In genomic region chr17:29292071-29292991, GRCh38 we compare ENCODE assay signal across 8 cellular contexts. TPM values are rescaled to one million over a fixed set of nuclear protein-coding genes. Genes with fewer than 3 reads are reported as not detected.
A peak's percentile ranks its signal among the peaks of the same experiment; 100 is the strongest.
DNase-seq lines count a peak whose midpoint lies in the region; ATAC-seq, FAIRE-seq and TF ChIP-seq lines count a peak whose summit lies in the region.

No MANE protein-coding gene starts in this region.

- ATAC-seq in IMR-90 (ENCODE audit: low read depth) (peak; percentile 7), GM12878 (peak; percentile 1; the same call in 1 of the 3 replicates), HG03097 (IDR thresholded peaks at IDR 0.05; ENCODE audit: low FRiP score, unreplicated experiment) (no peak)

- peak overlapping the region; percentile 81 for H2AFZ ChIP-seq in IMR-90 (replicated peaks; ENCODE audit: low read length, poor library complexity)
- no peak overlapping the region; the same call in 1 of the 2 replicates for H2AFZ ChIP-seq in GM12878 (ENCODE audit: control insufficient read depth, low read depth, low read length)

- peak; percentile 53 for DNase-seq in ELF-1 (ENCODE audit: low read depth, low spot score)
- DNase-seq in IMR-90, result peak; percentile 15
- DNase-seq in T1000 (lab: John Stamatoyannopoulos, UW), result peak; percentile 16
- DNase-seq in GM12878 (ENCODE audit: low read depth, low spot score), result no peak
- no peak for DNase-seq in iPS DF 6.9 (ENCODE audit: low read depth, low spot score)
- peak; percentile 91 for DNase-seq in sigmoid colon
- DNase-seq in NCI-H2107 (lab: John Stamatoyannopoulos, UW), result no peak

- peak overlapping the region; percentile 92 for H3K23ac ChIP-seq in IMR-90 (ENCODE audit: low read depth, low read length)

- in situ Hi-C loops in IMR-90 (cut with MboI; ENCODE audit: low sequenced_read_pairs), result no loop called here
- in situ Hi-C loops in GM12878 (cut with MboI), result no loop called here

- no peaks in the 10 kb centered on the region for H3K9me3 ChIP-seq in IMR-90 (ENCODE audit: control insufficient read depth, insufficient read depth, low read length)
- no peaks in the 10 kb centered on the region for H3K9me3 ChIP-seq in GM12878 (replicated peaks; ENCODE audit: control insufficient read depth, insufficient read depth, low read length)
- no peaks in the 10 kb centered on the region for H3K9me3 ChIP-seq in iPS DF 6.9 (ENCODE audit: control insufficient read depth, insufficient read depth, low read length)
- no peaks in the 10 kb centered on the region for H3K9me3 ChIP-seq in sigmoid colon

- SMC1A ChIA-PET in GM12878 (lab: Charles Lee; ENCODE audit: uncharacterized antibody, unreplicated experiment), result interaction anchor here (0.6 to 3.4 kb wide), 6 partner anchors 41 to 168 kb away, joined by 3 to 58 read pairs (median 11); no protein-coding TSS in a partner anchor

- no peak for FAIRE-seq in GM12878 (lab: Jason Lieb, UNC)

- H3K9me1 ChIP-seq in IMR-90 (ENCODE audit: insufficient read depth, low read length), result peaks cover 3% of the 10 kb centered on the region; the same call in 1 of the 2 replicates

- no peak overlapping the region for H2BK120ac ChIP-seq in IMR-90 (ENCODE audit: low read depth, low read length)

- TF ChIP-seq RAD21 in IMR-90 (IDR thresholded peaks at IDR 0.05; ENCODE audit: low read length) (no peak), GM12878 (IDR thresholded peaks at IDR 0.05; ENCODE audit: insufficient read depth, low read depth, low read length) (no peak)

- peak overlapping the region; percentile 89 for H4K91ac ChIP-seq in IMR-90 (ENCODE audit: insufficient read depth, low read depth, low read length)

- 0% methylated on average over 5 of the region's 77 CpGs; no CpG with 5 or more reads in 1 of the 2 experiments for WGBS in IMR-90 (ENCODE audit: extremely low coverage in 2 of 2, insufficient read length in 1 of 2), 2 experiments
- WGBS in GM12878 (ENCODE audit: insufficient coverage, insufficient replicate concordance, low lambda C conversion rate, missing lambda C conversion rate), result 2% methylated on average over 28 of the region's 77 CpGs
- no CpG with 5 or more reads among the region's 77 CpGs for WGBS in iPS DF 6.9 (ENCODE audit: insufficient coverage, insufficient read length)
- 1 to 2% methylated on average over 77 of the region's 77 CpGs for WGBS in sigmoid colon, 2 donors

- POLR2A ChIA-PET in IMR-90 (lab: Charles Lee; ENCODE audit: unreplicated experiment) (interaction anchor here (0.6 to 0.7 kb wide), 2 partner anchors 724 to 1158 kb away, joined by 5 to 6 read pairs; no protein-coding TSS in a partner anchor), GM12878 (lab: Charles Lee) (interaction anchor here (0.6 to 2.3 kb wide), 13 partner anchors 9 to 756 kb away, joined by 3 to 9 read pairs (median 4); partner anchors contain the start of gene MYO18A)

- CTCF ChIA-PET in IMR-90 (lab: Yijun Ruan, JAX), result interaction anchor here (0.6 to 1.1 kb wide), 4 partner anchors 112 to 826 kb away, joined by 3 to 5 read pairs (median 3); partner anchors contain the start of gene MYO18A
- CTCF ChIA-PET in GM12878 (lab: Yijun Ruan, JAX), result interaction anchor here (0.7 to 5.0 kb wide), 14 partner anchors 11 to 719 kb away, joined by 3 to 93 read pairs (median 6); no protein-coding TSS in a partner anchor

- H2AK9ac ChIP-seq in IMR-90 (replicated peaks; ENCODE audit: low read depth, low read length, poor library complexity), result peak overlapping the region; percentile 100

- no peak overlapping the region for H2AK5ac ChIP-seq in IMR-90 (ENCODE audit: low read depth, low read length)

- H3K4me3 ChIP-seq in IMR-90 (ENCODE audit: insufficient read depth, low read depth, low read length), result peak overlapping the region; percentile 70
- peak overlapping the region; percentile 89 for H3K4me3 ChIP-seq in GM12878
- peak overlapping the region; percentile 94; the same call in 1 of the 2 replicates for H3K4me3 ChIP-seq in iPS DF 6.9 (ENCODE audit: low read length)
- H3K4me3 ChIP-seq in sigmoid colon, result peak overlapping the region; percentile 87 to 98 (median 92)

- BruUV-seq in IMR-90 (replicated peaks; lab: Mats Ljungman, UMichigan), result no TSS peak
- BruUV-seq in GM12878 (replicated peaks; lab: Mats Ljungman, UMichigan), result no TSS peak

- H3K27ac ChIP-seq in IMR-90 (ENCODE audit: insufficient read depth, low read length), result peak overlapping the region; percentile 87
- peak overlapping the region; percentile 73 for H3K27ac ChIP-seq in GM12878 (ENCODE audit: control insufficient read depth, insufficient read depth)
- H3K27ac ChIP-seq in iPS DF 6.9 (ENCODE audit: low read length), result no peak overlapping the region
- H3K27ac ChIP-seq in sigmoid colon, result peak overlapping the region; percentile 96 to 100 (median 100)

- H2BK15ac ChIP-seq in IMR-90 (ENCODE audit: low read depth, low read length), result no peak overlapping the region

- TF ChIP-seq EP300 in GM12878 (IDR thresholded peaks at IDR 0.05; ENCODE audit: borderline replicate concordance in 1 of 2, control insufficient read depth in 1 of 2, low read depth in 2 of 2, low read length in 2 of 2) (no peak), sigmoid colon (IDR thresholded peaks at IDR 0.05) (no peak)

- H3K9ac ChIP-seq in IMR-90 (ENCODE audit: low read depth, low read length) (peak overlapping the region; percentile 98), GM12878 (ENCODE audit: control insufficient read depth, insufficient read depth, low read length) (peak overlapping the region; percentile 92)

- H3K4me1 ChIP-seq in IMR-90 (ENCODE audit: control insufficient read depth, insufficient read depth, low read length), result peaks cover 2% of the 10 kb centered on the region; the same call in 1 of the 2 replicates
- peaks cover 2% of the 10 kb centered on the region; the same call in 1 of the 2 replicates for H3K4me1 ChIP-seq in GM12878 (ENCODE audit: control insufficient read depth, insufficient read depth, low read length)
- no peaks in the 10 kb centered on the region for H3K4me1 ChIP-seq in iPS DF 6.9 (ENCODE audit: control insufficient read depth, insufficient read depth, low read length)
- H3K4me1 ChIP-seq in sigmoid colon, result peaks cover 0 to 53% (median 45%) of the 10 kb centered on the region in 4 donors

- H3K36me3 ChIP-seq in IMR-90 (ENCODE audit: control insufficient read depth, insufficient read depth, low read length) (peaks cover 11% of the 10 kb centered on the region), GM12878 (ENCODE audit: control insufficient read depth in 2 of 2, insufficient read depth in 2 of 2, low read length in 1 of 2) (peaks cover 2 to 14% of the 10 kb centered on the region in 2 experiments), iPS DF 6.9 (ENCODE audit: control insufficient read depth, insufficient read depth, low read length) (peaks cover 2% of the 10 kb centered on the region; the same call in 1 of the 2 replicates), sigmoid colon (peaks cover 0 to 2% (median 0%) of the 10 kb centered on the region in 4 donors)

- peak overlapping the region; percentile 58 for H3K18ac ChIP-seq in IMR-90 (ENCODE audit: low read depth, low read length)

- H3K4me2 ChIP-seq in IMR-90 (ENCODE audit: low read depth, low read length) (peak overlapping the region; percentile 94), GM12878 (ENCODE audit: control insufficient read depth, insufficient read depth) (peak overlapping the region; percentile 83)

- no peak overlapping the region for H2BK20ac ChIP-seq in IMR-90 (ENCODE audit: low read depth, low read length)

- TF ChIP-seq CTCF in IMR-90 (conservative IDR thresholded peaks at IDR 0.05; ENCODE audit: low read depth, low read length) (no peak), GM12878 (IDR thresholded peaks at IDR 0.05 in 2 of 3, conservative IDR thresholded peaks at IDR 0.05 in 1 of 3; ENCODE audit: control insufficient read depth in 2 of 3, extremely low read depth in 1 of 3, insufficient read depth in 1 of 3, low read depth in 3 of 3, low read length in 3 of 3) (no peak), sigmoid colon (IDR thresholded peaks at IDR 0.05) (no peak)

- peaks cover 2 to 12% of the 10 kb centered on the region in 2 experiments; a peak in 2 of 4 replicates for H3K79me1 ChIP-seq in IMR-90 (ENCODE audit: low read depth in 1 of 2, low read length in 2 of 2)

- H3K4ac ChIP-seq in IMR-90 (ENCODE audit: low read depth, low read length), result peak overlapping the region; percentile 94

- TF ChIP-seq POLR2A in IMR-90 (IDR thresholded peaks at IDR 0.05; ENCODE audit: low read depth, low read length) (no peak; the same call in none of the 2 replicates), GM12878 (IDR thresholded peaks at IDR 0.05; ENCODE audit: low read depth, low read length) (peak; percentile 53; the same call in 1 of the 2 replicates), sigmoid colon (IDR thresholded peaks at IDR 0.05) (no peak)

- RAD21 ChIA-PET in GM12878 (lab: Charles Lee; ENCODE audit: unreplicated experiment), result interaction anchor here (0.7 to 3.6 kb wide), 6 partner anchors 40 to 565 kb away, joined by 3 to 71 read pairs (median 4); no protein-coding TSS in a partner anchor

- H4K20me1 ChIP-seq in IMR-90 (ENCODE audit: insufficient read depth, low read length) (peaks cover 62% of the 10 kb centered on the region), GM12878 (ENCODE audit: control insufficient read depth, insufficient read depth) (peaks cover 3% of the 10 kb centered on the region; the same call in 1 of the 2 replicates)

- peak overlapping the region; percentile 81 for H2BK5ac ChIP-seq in IMR-90 (ENCODE audit: low read depth, low read length, poor library complexity, severe bottlenecking)

- peaks cover 66% of the 10 kb centered on the region for H3K79me2 ChIP-seq in GM12878 (ENCODE audit: control insufficient read depth, insufficient read depth, low read length)

- peak overlapping the region; percentile 74 for H3K14ac ChIP-seq in IMR-90 (replicated peaks; ENCODE audit: low read depth, low read length)

- dilution Hi-C loops in IMR-90 (cut with HindIII; ENCODE audit: low sequenced_read_pairs, unreplicated experiment), result no loop called here

- H4K8ac ChIP-seq in IMR-90 (ENCODE audit: low read depth in 2 of 2, low read length in 2 of 2), result peak overlapping the region; percentile 14 to 88; a peak in 1 of 4 replicates

- intact Hi-C loops in IMR-90 (cut with micrococcal nuclease) (loop anchor here (5.0 kb wide), 1 partner anchor 65 kb away; no protein-coding TSS in a partner anchor), GM12878 (cut with micrococcal nuclease; ENCODE audit: unreplicated experiment) (loop anchor here (5.0 kb wide), 1 partner anchor 340 kb away; the partner anchor contains the start of gene PHF12), sigmoid colon (cut with DNase I) (loop anchor here (5.0 to 10.0 kb wide), 3 partner anchors 75 to 568 kb away; partner anchors contain the start of genes ABHD15, NEK8, TLCD1 and TP53I13)

- no peaks in the 10 kb centered on the region for H3K27me3 ChIP-seq in IMR-90 (ENCODE audit: control insufficient read depth, insufficient read depth, low read length)
- H3K27me3 ChIP-seq in GM12878 (replicated peaks in 1 of 2; ENCODE audit: control insufficient read depth in 2 of 2, insufficient read depth in 2 of 2, low read length in 1 of 2), result no peaks in the 10 kb centered on the region
- no peaks in the 10 kb centered on the region for H3K27me3 ChIP-seq in iPS DF 6.9 (ENCODE audit: control insufficient read depth, insufficient read depth, low read length)
- H3K27me3 ChIP-seq in sigmoid colon, result no peaks in the 10 kb centered on the region

- H4K5ac ChIP-seq in IMR-90 (ENCODE audit: low read depth, low read length), result no peak overlapping the region

- peak overlapping the region; percentile 82 for H3K56ac ChIP-seq in IMR-90 (ENCODE audit: extremely low read depth, insufficient read depth, low read length)

RNA-seq across cellular contexts. Expression of gene NUFIP2, which starts 1.6 kb away (rescaled TPM):
- 25.6 and 38.9 TPM in 2 replicates for total RNA-seq in IMR-90 (2012; rRNA removed)
- 7.8 and 8.9 TPM in 2 replicates for polyA plus RNA-seq in IMR-90 (2012; rRNA removed)
- 1.3 and 10.4 TPM in 2 replicates for polyA plus RNA-seq in IMR-90 (2012; cell fraction: cytosol; rRNA removed)
- 17.2 and 31.8 TPM in 2 replicates for polyA plus RNA-seq in IMR-90 (2012; cell fraction: nucleus; rRNA removed; ENCODE audit: low replicate concordance)
- total RNA-seq in GM12878 (2013; cell fraction: nucleolus; rRNA removed), result 111 and 118 TPM in 2 replicates
- 26.2 and 30.8 TPM in 2 replicates for total RNA-seq in GM12878 (2014; rRNA removed)
- 32.1 and 32.3 TPM in 2 replicates for total RNA-seq in GM12878 (2014; rRNA removed; fragmentation: Illumina TruSeq; extraction: Trizol)
- 31.1 and 32.7 TPM in 2 replicates for total RNA-seq in GM12878 (2021)
- 9.1 TPM for polyA plus RNA-seq in GM12878 (2011; ENCODE audit: low read depth)
- polyA plus RNA-seq in GM12878 (2011; rRNA removed), result 15.6 and 18.3 TPM in 2 replicates
- 8.7 and 13.4 TPM in 2 replicates for polyA plus RNA-seq in GM12878 (2011; cell fraction: cytosol; rRNA removed)
- 27.5 and 46.1 TPM in 2 replicates for polyA plus RNA-seq in GM12878 (2011; cell fraction: nucleus; rRNA removed)
- polyA plus RNA-seq in GM12878 (2012), result 14.4 and 15.8 TPM in 2 replicates
- polyA plus RNA-seq in GM12878 (2014; fragmentation: Illumina TruSeq; extraction: Trizol), result 25.4 and 31.1 TPM in 2 replicates
- polyA plus RNA-seq in GM12878 (2014; fragmentation: Nextera tagmentation; extraction: Ambion mirVana), result 1 to 10 TPM; 4.3 to 5.2 TPM
- 13.3 TPM in 2 replicates for polyA plus RNA-seq in GM12878 (2014; rRNA removed)
- 1 to 10 TPM; 3.7 to 5.1 TPM for polyA plus RNA-seq in GM12878 (2016; fragmentation: Nextera tagmentation; extraction: Ambion mirVana)
- 12.8 and 17.3 TPM in 2 replicates for polyA minus RNA-seq in GM12878 (2011; rRNA and poly(A)+ RNA removed)
- 13.4 and 22.1 TPM in 2 replicates for polyA minus RNA-seq in GM12878 (2011; cell fraction: cytosol; rRNA and poly(A)+ RNA removed)
- polyA minus RNA-seq in GM12878 (2011; cell fraction: nucleus; rRNA and poly(A)+ RNA removed), result 29.7 and 51.9 TPM in 2 replicates
- 10 to 100 TPM; 26.5 to 30.7 (median 27.4) TPM for total RNA-seq in sigmoid colon
- polyA plus RNA-seq in sigmoid colon, result 10 to 100 TPM in 1 of 3 donors, 1 to 10 TPM in 2; 6.6 to 14.1 (median 6.7) TPM

RNA-seq across cellular contexts. Expression of gene CRYBA1, which starts 45.7 kb away (rescaled TPM):
- not detected in 2 replicates for total RNA-seq in IMR-90 (2012; rRNA removed)
- not detected in 2 replicates for polyA plus RNA-seq in IMR-90 (2012; rRNA removed)
- 0.08 TPM in 1 of 2 replicates, not detected in the other for polyA plus RNA-seq in IMR-90 (2012; cell fraction: cytosol; rRNA removed)
- polyA plus RNA-seq in IMR-90 (2012; cell fraction: nucleus; rRNA removed; ENCODE audit: low replicate concordance), result not detected in 2 replicates
- total RNA-seq in GM12878 (2013; cell fraction: nucleolus; rRNA removed), result not detected in 2 replicates
- total RNA-seq in GM12878 (2014; rRNA removed), result not detected in 2 replicates
- not detected in 2 replicates for total RNA-seq in GM12878 (2014; rRNA removed; fragmentation: Illumina TruSeq; extraction: Trizol)
- total RNA-seq in GM12878 (2021), result not detected in 2 replicates
- not detected for polyA plus RNA-seq in GM12878 (2011; ENCODE audit: low read depth)
- not detected in 2 replicates for polyA plus RNA-seq in GM12878 (2011; rRNA removed)
- polyA plus RNA-seq in GM12878 (2011; cell fraction: cytosol; rRNA removed), result not detected in 2 replicates
- polyA plus RNA-seq in GM12878 (2011; cell fraction: nucleus; rRNA removed), result not detected in 2 replicates
- polyA plus RNA-seq in GM12878 (2012), result not detected in 2 replicates
- not detected in 2 replicates for polyA plus RNA-seq in GM12878 (2014; fragmentation: Illumina TruSeq; extraction: Trizol)
- not detected for polyA plus RNA-seq in GM12878 (2014; fragmentation: Nextera tagmentation; extraction: Ambion mirVana)
- polyA plus RNA-seq in GM12878 (2014; rRNA removed), result not detected in 2 replicates
- not detected for polyA plus RNA-seq in GM12878 (2016; fragmentation: Nextera tagmentation; extraction: Ambion mirVana)
- polyA minus RNA-seq in GM12878 (2011; rRNA and poly(A)+ RNA removed), result not detected in 2 replicates
- not detected in 2 replicates for polyA minus RNA-seq in GM12878 (2011; cell fraction: cytosol; rRNA and poly(A)+ RNA removed)
- not detected in 2 replicates for polyA minus RNA-seq in GM12878 (2011; cell fraction: nucleus; rRNA and poly(A)+ RNA removed)
- not detected for total RNA-seq in sigmoid colon
- not detected for polyA plus RNA-seq in sigmoid colon

Comparison
In these comparisons a context has a peak if more than half of its experiments do, and no peak if none do; other contexts are left out.
1. DNase-seq: peak in ELF-1 (single experiment), IMR-90 (single experiment), T1000 (single experiment) and sigmoid colon (single experiment); none in GM12878 (single experiment), iPS DF 6.9 (single experiment) and NCI-H2107 (single experiment).
2. Peak in every context shown above with its lines, with median percentiles within 50 percentile points of each other: H3K4me3 ChIP-seq.